ENCODE assay signal across 15 cellular contexts in the genomic region with DNA sequence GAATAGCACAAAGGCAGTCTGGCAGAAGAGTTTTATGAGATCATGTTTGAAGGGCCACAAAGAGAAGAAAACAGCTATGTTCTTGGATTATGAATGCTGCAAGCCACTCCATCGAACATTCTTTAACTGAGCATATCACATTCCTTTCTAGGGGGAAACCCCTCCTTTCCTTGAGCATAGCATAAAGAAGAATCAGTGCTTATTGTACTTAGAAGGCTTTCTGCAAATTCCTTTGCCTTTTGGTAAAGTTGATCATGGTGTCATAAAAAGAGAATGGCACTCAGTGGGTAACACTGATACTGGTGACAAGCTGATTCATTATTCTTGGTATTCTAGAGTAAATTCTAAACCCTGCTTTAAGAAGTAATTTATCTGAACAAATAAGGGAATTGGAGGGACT.
DNase-seq lines count a peak whose midpoint lies in the region; ATAC-seq and TF ChIP-seq lines count a peak whose summit lies in the region.
"Had no signal": no experiment of that assay in that cellular context is flagged by ENCODE, and none has a peak within 500 bp of the region (broad histone marks: within the 10 kb centered on the region; RNA-seq: fewer than 3 reads in every experiment).

No MANE protein-coding gene starts in this region.

- ATAC-seq in esophagus mucosa (no peak), GM18861 (IDR thresholded peaks at IDR 0.05; ENCODE audit: unreplicated experiment) (no peak)

- POLR2A ChIA-PET in HEK293T (lab: Yijun Ruan, JAX), result no interaction called here

- H3K9me3 Mint-ChIP-seq in Calu3 (ENCODE audit: low read depth, unreplicated experiment) (peaks cover 3% of the 10 kb centered on the region), osteocyte (ENCODE audit: unreplicated experiment) (peaks cover 5% of the 10 kb centered on the region)
- H3K9me3 Mint-ChIP-seq: activated CD4-positive, alpha-beta T cell treated with anti-CD3 and anti-CD28 coated beads, Interleukin-2, amount 10 ng/mL, durations not matched to agents 7 days and 5 days; activated T-helper 2 cell treated with anti-CD3 and anti-CD28 coated beads, Interferon-gamma antibody, Interleukin-2, Interleukin-4, amounts not matched to agents 10 μg/mL and 5 μg/mL and 100 μg/mL, durations not matched to agents 14 hours and 24 hours and 36 hours had no signal

- DNase-seq in Calu3, result no peak
- DNase-seq in RPMI7951 (ENCODE audit: low read depth), result peak; percentile 24
- DNase-seq in fibroblast of gingiva (ENCODE audit: low read depth), result peak; percentile 6
- no peak for DNase-seq in osteocyte (ENCODE audit: extremely low spot score, unreplicated experiment)
- DNase-seq in HEK293T (ENCODE audit: extremely low spot score), result no peak
- DNase-seq in SIG-M5 treated with dmso at 0.1 percent for 504 hours (lab: John Stamatoyannopoulos, UW; ENCODE audit: unreplicated experiment), result no peak
- DNase-seq: activated CD4-positive, alpha-beta T cell treated with anti-CD3 and anti-CD28 coated beads, Interleukin-2, amount 10 ng/mL, durations not matched to agents 7 days and 5 days; erythroblast; GDM1; NCI-H2029 treated with DMSO at 0.1 percent for 48 hours; retina had no signal

- BruUV-seq in Calu3 (replicated peaks; lab: Mats Ljungman, UMichigan), result no TSS peak

- H3K36me3 Mint-ChIP-seq in Calu3 (ENCODE audit: insufficient read depth, unreplicated experiment), result no peaks in the 10 kb centered on the region
- no peaks in the 10 kb centered on the region for H3K36me3 Mint-ChIP-seq in osteocyte (ENCODE audit: unreplicated experiment)

- no peak overlapping the region for H3K4me3 Mint-ChIP-seq in Calu3 (ENCODE audit: low read depth, unreplicated experiment)
- H3K4me3 Mint-ChIP-seq in osteocyte (ENCODE audit: unreplicated experiment), result no peak overlapping the region
- H3K4me3 Mint-ChIP-seq: activated CD4-positive, alpha-beta T cell treated with anti-CD3 and anti-CD28 coated beads, Interleukin-2, amount 10 ng/mL, durations not matched to agents 7 days and 5 days; CD14-positive monocyte had no signal

- intact Hi-C loops in Calu3 (cut with micrococcal nuclease; ENCODE audit: unreplicated experiment), result no loop called here

- TF ChIP-seq CTCF in Calu3 (IDR thresholded peaks at IDR 0.05; ENCODE audit: unreplicated experiment) (no peak), osteocyte (IDR thresholded peaks at IDR 0.05) (no peak)

- H3K27ac Mint-ChIP-seq in Calu3 (ENCODE audit: unreplicated experiment) (peak overlapping the region; percentile 61), osteocyte (ENCODE audit: unreplicated experiment) (peak overlapping the region; percentile 27)
- H3K27ac Mint-ChIP-seq: activated CD4-positive, alpha-beta T cell treated with anti-CD3 and anti-CD28 coated beads, Interleukin-2, amount 10 ng/mL, durations not matched to agents 7 days and 5 days; activated T-helper 2 cell treated with anti-CD3 and anti-CD28 coated beads, Interferon-gamma antibody, Interleukin-2, Interleukin-4, amounts not matched to agents 10 μg/mL and 5 μg/mL and 100 μg/mL, durations not matched to agents 14 hours and 24 hours and 36 hours had no signal

- CTCF ChIA-PET in Calu3 (lab: Charles Lee) (interaction anchor here (0.6 kb wide), 1 partner anchor 80 kb away, joined by 4 read pairs; no protein-coding TSS in a partner anchor), HEK293T (lab: Yijun Ruan, JAX) (interaction anchor here (0.6 kb wide), 1 partner anchor 181 kb away, joined by 5 read pairs; no protein-coding TSS in a partner anchor)

- H3K27me3 Mint-ChIP-seq in Calu3 (ENCODE audit: unreplicated experiment), result no peaks in the 10 kb centered on the region
- no peaks in the 10 kb centered on the region for H3K27me3 Mint-ChIP-seq in osteocyte (ENCODE audit: unreplicated experiment)
- H3K27me3 Mint-ChIP-seq: activated CD4-positive, alpha-beta T cell treated with anti-CD3 and anti-CD28 coated beads, Interleukin-2, amount 10 ng/mL, durations not matched to agents 7 days and 5 days had no signal

- peaks cover 8% of the 10 kb centered on the region for H3K4me1 Mint-ChIP-seq in Calu3 (ENCODE audit: low read depth, unreplicated experiment)
- peaks cover 35% of the 10 kb centered on the region for H3K4me1 Mint-ChIP-seq in osteocyte (ENCODE audit: unreplicated experiment)

TF ChIP-seq in HEK293T, 16 proteins besides CTCF, POLR2A, EP300 and RAD21:
- TF ChIP-seq SUZ12 (IDR thresholded peaks at IDR 0.05) (no peak), SP1 (IDR thresholded peaks at IDR 0.05) (no peak), L3MBTL2 (conservative IDR thresholded peaks at IDR 0.05) (no peak), BHLHE40 (IDR thresholded peaks at IDR 0.05; ENCODE audit: borderline replicate concordance) (no peak), FOXA1 (IDR thresholded peaks at IDR 0.05) (no peak), TARDBP (IDR thresholded peaks at IDR 0.05) (no peak), PKNOX1 (IDR thresholded peaks at IDR 0.05) (no peak), ARNT (IDR thresholded peaks at IDR 0.05) (no peak), HDGF (IDR thresholded peaks at IDR 0.05; ENCODE audit: borderline replicate concordance) (no peak), LEF1 (IDR thresholded peaks at IDR 0.05; ENCODE audit: borderline replicate concordance) (no peak), NFRKB (IDR thresholded peaks at IDR 0.05) (no peak), FOXK2 (IDR thresholded peaks at IDR 0.05) (no peak), ELF4 (IDR thresholded peaks at IDR 0.05) (no peak), ZNF384 (IDR thresholded peaks at IDR 0.05) (no peak), CTBP1 (IDR thresholded peaks at IDR 0.05; ENCODE audit: borderline replicate concordance) (no peak), FOXM1 (IDR thresholded peaks at IDR 0.05; ENCODE audit: borderline replicate concordance) (no peak)
TF ChIP-seq in HEK293T: peak in this region for 0.

Comparison
In these comparisons a context has a peak if more than half of its experiments do, and no peak if none do; other contexts are left out.
1. DNase-seq: peak in RPMI7951 (single experiment) and fibroblast of gingiva (single experiment); none in Calu3 (single experiment), osteocyte (single experiment), HEK293T (single experiment) and SIG-M5 treated with dmso at 0.1 percent for 504 hours (single experiment).